In the genomic region with DNA sequence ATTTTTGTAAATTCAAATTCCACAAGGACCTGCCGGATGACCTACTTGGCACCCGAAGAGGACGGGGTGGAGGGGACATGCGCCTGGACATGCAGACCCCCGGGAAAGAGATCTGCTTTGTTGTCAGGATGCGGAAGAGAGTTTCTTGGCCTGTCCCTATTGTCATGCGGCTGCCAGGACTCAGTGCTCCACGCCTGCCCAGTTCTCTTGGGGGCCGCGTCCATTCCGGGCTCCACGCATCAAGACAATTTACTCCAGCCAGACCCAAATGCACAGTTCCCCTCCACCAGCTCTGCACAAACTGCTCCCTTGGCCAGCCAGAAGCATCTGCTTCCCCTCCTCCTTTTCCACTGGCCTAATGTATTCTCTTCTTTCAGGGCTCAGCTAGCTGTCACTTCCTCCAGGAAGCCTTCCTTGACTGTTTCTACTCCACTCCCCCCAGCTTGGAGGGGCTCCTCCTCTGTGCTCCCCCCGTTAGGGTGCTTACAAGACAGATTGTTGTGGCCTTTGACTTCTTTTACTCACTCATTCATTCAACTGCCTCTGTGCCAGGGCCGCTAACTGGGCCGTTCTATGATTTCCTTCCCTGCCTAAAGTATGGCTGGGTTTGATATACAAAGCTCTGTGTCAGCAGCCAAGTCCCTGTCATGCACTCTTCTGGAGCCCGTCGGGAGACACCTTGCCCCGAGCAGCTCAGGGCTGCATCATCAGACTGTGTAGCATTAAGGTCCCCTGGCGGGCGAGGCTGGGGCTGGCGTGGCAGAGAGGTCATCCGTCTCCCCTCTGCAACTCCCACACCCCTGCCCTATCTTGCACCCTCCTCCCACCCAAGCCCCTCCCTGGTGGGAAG, we compare ENCODE assay signal across 1 cellular context.
TF ChIP-seq lines count a peak whose summit lies in the region.

No MANE protein-coding gene starts in this region.

TF ChIP-seq in K562, 482 proteins besides CTCF, POLR2A, EP300 and RAD21 (continues in another document):
- TF ChIP-seq KLF13 (tag; IDR thresholded peaks at IDR 0.05; ENCODE audit: borderline replicate concordance, low read depth) = no peak
- no peak for TF ChIP-seq SNRNP70 (optimal IDR thresholded peaks at IDR 0.05; ENCODE audit: low read depth, low read length)
- no peak for TF ChIP-seq ZNF398 (CRISPR knock-in tag; IDR thresholded peaks at IDR 0.05)
- TF ChIP-seq GATAD2A (IDR thresholded peaks at IDR 0.05) = no peak
- no peak for TF ChIP-seq ETV6 (IDR thresholded peaks at IDR 0.05; ENCODE audit: borderline replicate concordance in 1 of 2, low read depth in 2 of 2, low read length in 1 of 2)
- TF ChIP-seq ETV6 (CRISPR knock-in tag; IDR thresholded peaks at IDR 0.05; ENCODE audit: borderline replicate concordance) = no peak
- TF ChIP-seq MEIS2 (IDR thresholded peaks at IDR 0.05; ENCODE audit: partially characterized antibody) = no peak
- no peak for TF ChIP-seq SMAD3 (CRISPR knock-in tag; conservative IDR thresholded peaks at IDR 0.05)
- TF ChIP-seq ZNF263 (CRISPR knock-in tag; IDR thresholded peaks at IDR 0.05; ENCODE audit: borderline replicate concordance) = no peak
- no peak for TF ChIP-seq PHB2 (IDR thresholded peaks at IDR 0.05; ENCODE audit: low read depth)
- TF ChIP-seq TCF7L2 (IDR thresholded peaks at IDR 0.05; ENCODE audit: low read depth, low read length) = no peak
- no peak for TF ChIP-seq RBM14 (IDR thresholded peaks at IDR 0.05; ENCODE audit: borderline replicate concordance, insufficient read depth, low read depth, low read length)
- TF ChIP-seq, protein P1, sequence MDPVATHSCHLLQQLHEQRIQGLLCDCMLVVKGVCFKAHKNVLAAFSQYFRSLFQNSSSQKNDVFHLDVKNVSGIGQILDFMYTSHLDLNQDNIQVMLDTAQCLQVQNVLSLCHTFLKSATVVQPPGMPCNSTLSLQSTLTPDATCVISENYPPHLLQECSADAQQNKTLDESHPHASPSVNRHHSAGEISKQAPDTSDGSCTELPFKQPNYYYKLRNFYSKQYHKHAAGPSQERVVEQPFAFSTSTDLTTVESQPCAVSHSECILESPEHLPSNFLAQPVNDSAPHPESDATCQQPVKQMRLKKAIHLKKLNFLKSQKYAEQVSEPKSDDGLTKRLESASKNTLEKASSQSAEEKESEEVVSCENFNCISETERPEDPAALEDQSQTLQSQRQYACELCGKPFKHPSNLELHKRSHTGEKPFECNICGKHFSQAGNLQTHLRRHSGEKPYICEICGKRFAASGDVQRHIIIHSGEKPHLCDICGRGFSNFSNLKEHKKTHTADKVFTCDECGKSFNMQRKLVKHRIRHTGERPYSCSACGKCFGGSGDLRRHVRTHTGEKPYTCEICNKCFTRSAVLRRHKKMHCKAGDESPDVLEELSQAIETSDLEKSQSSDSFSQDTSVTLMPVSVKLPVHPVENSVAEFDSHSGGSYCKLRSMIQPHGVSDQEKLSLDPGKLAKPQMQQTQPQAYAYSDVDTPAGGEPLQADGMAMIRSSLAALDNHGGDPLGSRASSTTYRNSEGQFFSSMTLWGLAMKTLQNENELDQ (CRISPR knock-in tag; IDR thresholded peaks at IDR 0.05; ENCODE audit: borderline replicate concordance) = no peak
- peak; percentile 14 for TF ChIP-seq SMAD1 (IDR thresholded peaks at IDR 0.05; ENCODE audit: low read depth, low read length, partially characterized antibody)
- no peak for TF ChIP-seq TAF7 (tag; IDR thresholded peaks at IDR 0.05)
- TF ChIP-seq ATF1 (CRISPR knock-in tag; IDR thresholded peaks at IDR 0.05) = no peak
- TF ChIP-seq ATF1 (tag; IDR thresholded peaks at IDR 0.05) = no peak
- TF ChIP-seq SMAD2 (IDR thresholded peaks at IDR 0.05; ENCODE audit: low read depth, low read length) = no peak
- no peak for TF ChIP-seq RFX1 (IDR thresholded peaks at IDR 0.05)
- TF ChIP-seq CBFA2T3 (IDR thresholded peaks at IDR 0.05) = no peak
- 0 out of 2 replicates have a peak, but pooled peaks have one; percentile 1 for TF ChIP-seq SREBF1 (IDR thresholded peaks at IDR 0.05; ENCODE audit: borderline replicate concordance, low read depth, low read length)
- no peak for TF ChIP-seq THRAP3 (IDR thresholded peaks at IDR 0.05; ENCODE audit: borderline replicate concordance)
- TF ChIP-seq TSC22D4 (tag; IDR thresholded peaks at IDR 0.05) = no peak
- peak; percentile 84; the same call in 1 of the 2 replicates for TF ChIP-seq ZHX1 (conservative IDR thresholded peaks at IDR 0.05; ENCODE audit: low read length)
- TF ChIP-seq TGIF2 (CRISPR knock-in tag; IDR thresholded peaks at IDR 0.05) = no peak
- TF ChIP-seq, protein P2, sequence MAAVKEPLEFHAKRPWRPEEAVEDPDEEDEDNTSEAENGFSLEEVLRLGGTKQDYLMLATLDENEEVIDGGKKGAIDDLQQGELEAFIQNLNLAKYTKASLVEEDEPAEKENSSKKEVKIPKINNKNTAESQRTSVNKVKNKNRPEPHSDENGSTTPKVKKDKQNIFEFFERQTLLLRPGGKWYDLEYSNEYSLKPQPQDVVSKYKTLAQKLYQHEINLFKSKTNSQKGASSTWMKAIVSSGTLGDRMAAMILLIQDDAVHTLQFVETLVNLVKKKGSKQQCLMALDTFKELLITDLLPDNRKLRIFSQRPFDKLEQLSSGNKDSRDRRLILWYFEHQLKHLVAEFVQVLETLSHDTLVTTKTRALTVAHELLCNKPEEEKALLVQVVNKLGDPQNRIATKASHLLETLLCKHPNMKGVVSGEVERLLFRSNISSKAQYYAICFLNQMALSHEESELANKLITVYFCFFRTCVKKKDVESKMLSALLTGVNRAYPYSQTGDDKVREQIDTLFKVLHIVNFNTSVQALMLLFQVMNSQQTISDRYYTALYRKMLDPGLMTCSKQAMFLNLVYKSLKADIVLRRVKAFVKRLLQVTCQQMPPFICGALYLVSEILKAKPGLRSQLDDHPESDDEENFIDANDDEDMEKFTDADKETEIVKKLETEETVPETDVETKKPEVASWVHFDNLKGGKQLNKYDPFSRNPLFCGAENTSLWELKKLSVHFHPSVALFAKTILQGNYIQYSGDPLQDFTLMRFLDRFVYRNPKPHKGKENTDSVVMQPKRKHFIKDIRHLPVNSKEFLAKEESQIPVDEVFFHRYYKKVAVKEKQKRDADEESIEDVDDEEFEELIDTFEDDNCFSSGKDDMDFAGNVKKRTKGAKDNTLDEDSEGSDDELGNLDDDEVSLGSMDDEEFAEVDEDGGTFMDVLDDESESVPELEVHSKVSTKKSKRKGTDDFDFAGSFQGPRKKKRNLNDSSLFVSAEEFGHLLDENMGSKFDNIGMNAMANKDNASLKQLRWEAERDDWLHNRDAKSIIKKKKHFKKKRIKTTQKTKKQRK (IDR thresholded peaks at IDR 0.05; ENCODE audit: borderline replicate concordance, low read depth, low read length) = 0 out of 2 replicates have a peak, but pooled peaks have one; percentile 48
- TF ChIP-seq CREBBP (IDR thresholded peaks at IDR 0.05; ENCODE audit: low read depth, low read length) = no peak
- TF ChIP-seq POU5F1 (IDR thresholded peaks at IDR 0.05; ENCODE audit: borderline replicate concordance, low read depth, low read length, partially characterized antibody) = peak; percentile 13
- no peak for TF ChIP-seq POLR2AphosphoS5 (IDR thresholded peaks at IDR 0.05; ENCODE audit: control insufficient read depth, insufficient read depth, low read depth, low read length)
- TF ChIP-seq HDAC1 (IDR thresholded peaks at IDR 0.05) = no peak
- no peak for TF ChIP-seq MAFG (tag; conservative IDR thresholded peaks at IDR 0.05)
- TF ChIP-seq PPARD (CRISPR knock-in tag; IDR thresholded peaks at IDR 0.05) = no peak
- TF ChIP-seq MAFK (IDR thresholded peaks at IDR 0.05; ENCODE audit: low read length) = no peak
- TF ChIP-seq, protein P3, sequence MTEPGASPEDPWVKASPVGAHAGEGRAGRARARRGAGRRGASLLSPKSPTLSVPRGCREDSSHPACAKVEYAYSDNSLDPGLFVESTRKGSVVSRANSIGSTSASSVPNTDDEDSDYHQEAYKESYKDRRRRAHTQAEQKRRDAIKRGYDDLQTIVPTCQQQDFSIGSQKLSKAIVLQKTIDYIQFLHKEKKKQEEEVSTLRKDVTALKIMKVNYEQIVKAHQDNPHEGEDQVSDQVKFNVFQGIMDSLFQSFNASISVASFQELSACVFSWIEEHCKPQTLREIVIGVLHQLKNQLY (CRISPR knock-in tag; conservative IDR thresholded peaks at IDR 0.05) = 0 out of 4 replicates have a peak, but pooled peaks of 1 of the 2 experiments have one; percentile 18
- TF ChIP-seq, protein P4, sequence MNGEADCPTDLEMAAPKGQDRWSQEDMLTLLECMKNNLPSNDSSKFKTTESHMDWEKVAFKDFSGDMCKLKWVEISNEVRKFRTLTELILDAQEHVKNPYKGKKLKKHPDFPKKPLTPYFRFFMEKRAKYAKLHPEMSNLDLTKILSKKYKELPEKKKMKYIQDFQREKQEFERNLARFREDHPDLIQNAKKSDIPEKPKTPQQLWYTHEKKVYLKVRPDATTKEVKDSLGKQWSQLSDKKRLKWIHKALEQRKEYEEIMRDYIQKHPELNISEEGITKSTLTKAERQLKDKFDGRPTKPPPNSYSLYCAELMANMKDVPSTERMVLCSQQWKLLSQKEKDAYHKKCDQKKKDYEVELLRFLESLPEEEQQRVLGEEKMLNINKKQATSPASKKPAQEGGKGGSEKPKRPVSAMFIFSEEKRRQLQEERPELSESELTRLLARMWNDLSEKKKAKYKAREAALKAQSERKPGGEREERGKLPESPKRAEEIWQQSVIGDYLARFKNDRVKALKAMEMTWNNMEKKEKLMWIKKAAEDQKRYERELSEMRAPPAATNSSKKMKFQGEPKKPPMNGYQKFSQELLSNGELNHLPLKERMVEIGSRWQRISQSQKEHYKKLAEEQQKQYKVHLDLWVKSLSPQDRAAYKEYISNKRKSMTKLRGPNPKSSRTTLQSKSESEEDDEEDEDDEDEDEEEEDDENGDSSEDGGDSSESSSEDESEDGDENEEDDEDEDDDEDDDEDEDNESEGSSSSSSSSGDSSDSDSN (IDR thresholded peaks at IDR 0.05; ENCODE audit: borderline replicate concordance in 1 of 2, low read depth in 2 of 2, low read length in 2 of 2) = no peak
- TF ChIP-seq, protein P5, sequence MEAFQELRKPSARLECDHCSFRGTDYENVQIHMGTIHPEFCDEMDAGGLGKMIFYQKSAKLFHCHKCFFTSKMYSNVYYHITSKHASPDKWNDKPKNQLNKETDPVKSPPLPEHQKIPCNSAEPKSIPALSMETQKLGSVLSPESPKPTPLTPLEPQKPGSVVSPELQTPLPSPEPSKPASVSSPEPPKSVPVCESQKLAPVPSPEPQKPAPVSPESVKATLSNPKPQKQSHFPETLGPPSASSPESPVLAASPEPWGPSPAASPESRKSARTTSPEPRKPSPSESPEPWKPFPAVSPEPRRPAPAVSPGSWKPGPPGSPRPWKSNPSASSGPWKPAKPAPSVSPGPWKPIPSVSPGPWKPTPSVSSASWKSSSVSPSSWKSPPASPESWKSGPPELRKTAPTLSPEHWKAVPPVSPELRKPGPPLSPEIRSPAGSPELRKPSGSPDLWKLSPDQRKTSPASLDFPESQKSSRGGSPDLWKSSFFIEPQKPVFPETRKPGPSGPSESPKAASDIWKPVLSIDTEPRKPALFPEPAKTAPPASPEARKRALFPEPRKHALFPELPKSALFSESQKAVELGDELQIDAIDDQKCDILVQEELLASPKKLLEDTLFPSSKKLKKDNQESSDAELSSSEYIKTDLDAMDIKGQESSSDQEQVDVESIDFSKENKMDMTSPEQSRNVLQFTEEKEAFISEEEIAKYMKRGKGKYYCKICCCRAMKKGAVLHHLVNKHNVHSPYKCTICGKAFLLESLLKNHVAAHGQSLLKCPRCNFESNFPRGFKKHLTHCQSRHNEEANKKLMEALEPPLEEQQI (IDR thresholded peaks at IDR 0.05) = no peak
- no peak for TF ChIP-seq SMARCA4 (IDR thresholded peaks at IDR 0.05)
- no peak for TF ChIP-seq EWSR1 (IDR thresholded peaks at IDR 0.05; ENCODE audit: borderline replicate concordance, low read depth, partially characterized antibody)
- no peak for TF ChIP-seq HDAC3 (IDR thresholded peaks at IDR 0.05; ENCODE audit: borderline replicate concordance, partially characterized antibody)
- no peak for TF ChIP-seq LCOR (CRISPR knock-in tag; IDR thresholded peaks at IDR 0.05)
- TF ChIP-seq BRCA1 (IDR thresholded peaks at IDR 0.05) = no peak
- no peak for TF ChIP-seq BRCA1 (CRISPR knock-in tag; IDR thresholded peaks at IDR 0.05)
- peak; percentile 100 for TF ChIP-seq ZFP36 (IDR thresholded peaks at IDR 0.05; ENCODE audit: low read depth, low read length, partially characterized antibody)
- TF ChIP-seq ETS2 (tag; IDR thresholded peaks at IDR 0.05; ENCODE audit: borderline replicate concordance, poor library complexity, severe bottlenecking) = no peak
- no peak for TF ChIP-seq ZNF444 (CRISPR knock-in tag; IDR thresholded peaks at IDR 0.05)
- TF ChIP-seq FUS (optimal IDR thresholded peaks at IDR 0.05; ENCODE audit: low read depth, low read length) = no peak
